1 cellular context compared by ENCODE assay signal in genomic region chr6:41438746-41439145, GRCh38.
A peak's percentile ranks its signal among the peaks of the same experiment; 100 is the strongest.
TF ChIP-seq lines count a peak whose summit lies in the region.

No MANE protein-coding gene starts in this region.

TF ChIP-seq in H1, 55 proteins besides CTCF, POLR2A, EP300 and RAD21:
- TF ChIP-seq GABPA (IDR thresholded peaks at IDR 0.05; ENCODE audit: borderline replicate concordance, insufficient read depth, low read length) (no peak), HDAC2 (IDR thresholded peaks at IDR 0.05; ENCODE audit: borderline replicate concordance in 1 of 2, low read depth in 2 of 2, low read length in 2 of 2) (no peak), KDM1A (IDR thresholded peaks at IDR 0.05; ENCODE audit: borderline replicate concordance, low read length) (0 out of 2 replicates have a peak, but pooled peaks have one; percentile 52)
